1 cellular context compared by ENCODE assay signal in the genomic region with DNA sequence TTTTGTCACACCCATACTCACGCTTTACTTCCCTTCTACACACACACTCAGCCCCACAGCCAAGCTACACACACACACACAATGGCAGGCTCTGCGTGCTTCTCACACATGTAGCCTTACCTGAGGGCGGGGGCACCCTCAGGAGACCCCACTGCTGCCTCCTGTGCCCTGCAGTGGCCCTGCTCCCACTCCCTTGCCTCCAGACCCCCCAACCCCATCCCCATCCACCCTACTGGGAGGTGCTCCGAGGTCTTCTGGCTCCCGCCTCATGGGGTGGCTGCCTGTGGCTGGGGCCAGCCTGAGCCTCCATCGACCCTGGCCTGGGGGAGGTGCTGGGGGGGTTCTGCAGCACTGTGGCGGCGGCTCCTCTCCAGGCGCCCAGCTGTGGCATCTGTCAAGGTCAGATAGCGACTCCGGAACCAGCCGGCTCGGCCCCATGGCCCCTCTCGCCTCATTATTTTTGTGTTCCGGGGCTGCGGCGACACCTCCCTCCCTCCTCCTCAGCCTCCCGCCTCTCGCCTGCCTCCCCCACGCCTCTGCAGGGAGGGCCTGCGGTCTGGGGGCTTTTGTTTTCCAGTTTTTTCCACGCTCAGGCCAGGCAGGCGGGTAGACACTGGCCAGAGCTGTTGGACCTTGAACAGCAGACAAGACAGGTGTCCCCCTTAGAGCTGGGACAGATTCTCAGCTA.
A peak's percentile ranks its signal among the peaks of the same experiment; 100 is the strongest.
TF ChIP-seq lines count a peak whose summit lies in the region.

No MANE protein-coding gene starts in this region.

TF ChIP-seq in HepG2, 621 proteins besides CTCF, POLR2A, EP300 and RAD21 (continued from another document and continues in another):
- TF ChIP-seq, protein P1, sequence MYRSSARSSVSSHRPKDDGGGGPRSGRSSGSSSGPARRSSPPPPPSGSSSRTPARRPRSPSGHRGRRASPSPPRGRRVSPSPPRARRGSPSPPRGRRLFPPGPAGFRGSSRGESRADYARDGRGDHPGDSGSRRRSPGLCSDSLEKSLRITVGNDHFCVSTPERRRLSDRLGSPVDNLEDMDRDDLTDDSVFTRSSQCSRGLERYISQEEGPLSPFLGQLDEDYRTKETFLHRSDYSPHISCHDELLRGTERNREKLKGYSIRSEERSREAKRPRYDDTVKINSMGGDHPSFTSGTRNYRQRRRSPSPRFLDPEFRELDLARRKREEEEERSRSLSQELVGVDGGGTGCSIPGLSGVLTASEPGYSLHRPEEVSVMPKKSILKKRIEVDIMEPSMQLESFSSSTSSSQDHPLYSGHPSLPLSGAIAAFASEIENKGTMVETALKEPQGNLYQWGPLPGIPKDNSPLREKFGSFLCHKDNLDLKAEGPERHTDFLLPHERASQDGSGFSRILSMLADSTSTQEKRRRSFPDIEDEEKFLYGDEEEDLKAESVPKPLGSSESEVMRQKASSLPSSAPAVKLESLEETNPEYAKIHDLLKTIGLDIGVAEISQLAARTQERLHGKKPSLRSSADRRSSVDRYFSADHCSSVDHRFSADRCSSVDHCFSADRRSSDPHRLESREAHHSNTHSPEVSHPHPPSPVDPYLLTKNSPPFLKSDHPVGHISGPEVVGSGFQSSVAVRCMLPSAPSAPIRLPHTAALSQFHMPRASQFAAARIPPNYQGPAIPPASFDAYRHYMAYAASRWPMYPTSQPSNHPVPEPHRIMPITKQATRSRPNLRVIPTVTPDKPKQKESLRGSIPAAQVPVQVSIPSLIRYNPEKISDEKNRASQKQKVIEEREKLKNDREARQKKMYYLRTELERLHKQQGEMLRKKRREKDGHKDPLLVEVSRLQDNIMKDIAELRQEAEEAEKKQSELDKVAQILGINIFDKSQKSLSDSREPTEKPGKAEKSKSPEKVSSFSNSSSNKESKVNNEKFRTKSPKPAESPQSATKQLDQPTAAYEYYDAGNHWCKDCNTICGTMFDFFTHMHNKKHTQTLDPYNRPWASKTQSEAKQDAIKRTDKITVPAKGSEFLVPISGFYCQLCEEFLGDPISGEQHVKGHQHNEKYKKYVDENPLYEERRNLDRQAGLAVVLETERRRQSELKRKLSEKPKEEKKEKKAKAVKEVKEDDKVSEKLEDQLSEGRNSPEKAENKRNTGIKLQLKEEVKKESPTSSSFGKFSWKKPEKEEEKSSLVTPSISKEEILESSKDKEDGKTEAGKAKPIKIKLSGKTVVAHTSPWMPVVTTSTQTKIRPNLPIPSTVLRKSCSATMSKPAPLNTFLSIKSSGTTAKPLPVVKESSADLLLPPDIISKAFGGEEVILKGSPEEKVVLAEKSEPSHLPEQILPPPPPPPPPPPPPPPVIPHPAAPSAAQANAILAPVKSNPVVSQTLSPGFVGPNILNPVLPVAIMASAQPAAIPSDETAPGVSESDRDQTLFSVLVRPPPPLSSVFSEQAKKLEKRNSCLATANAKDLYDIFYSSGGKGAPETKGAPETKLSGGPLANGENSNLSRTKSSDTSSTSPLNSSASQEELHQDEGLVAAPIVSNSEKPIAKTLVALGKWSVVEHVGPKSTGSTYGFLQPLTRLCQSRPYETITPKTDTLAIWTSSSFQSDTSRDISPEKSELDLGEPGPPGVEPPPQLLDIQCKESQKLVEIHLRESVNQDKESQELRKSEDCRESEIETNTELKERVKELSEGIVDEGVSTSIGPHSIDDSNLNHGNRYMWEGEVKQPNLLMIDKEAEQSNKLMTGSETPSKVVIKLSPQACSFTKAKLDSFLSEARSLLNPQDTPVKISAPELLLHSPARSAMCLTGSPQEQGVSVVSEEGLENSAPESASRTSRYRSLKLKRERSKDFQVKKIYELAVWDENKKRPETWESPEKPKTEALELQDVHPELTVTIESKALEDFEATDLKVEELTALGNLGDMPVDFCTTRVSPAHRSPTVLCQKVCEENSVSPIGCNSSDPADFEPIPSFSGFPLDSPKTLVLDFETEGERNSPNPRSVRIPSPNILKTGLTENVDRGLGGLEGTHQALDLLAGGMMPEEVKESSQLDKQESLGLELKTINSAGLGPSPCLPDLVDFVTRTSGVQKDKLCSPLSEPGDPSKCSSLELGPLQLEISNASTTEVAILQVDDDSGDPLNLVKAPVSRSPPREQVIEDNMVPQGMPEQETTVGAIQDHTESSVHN (CRISPR knock-in tag; IDR thresholded peaks at IDR 0.05) = no peak
- TF ChIP-seq ZSCAN21 (CRISPR knock-in tag; IDR thresholded peaks at IDR 0.05; ENCODE audit: borderline replicate concordance) = no peak; the same call in 1 of the 2 replicates
- TF ChIP-seq TEAD2 (CRISPR knock-in tag; IDR thresholded peaks at IDR 0.05) = no peak
- peak; percentile 76; the same call in 1 of the 2 replicates for TF ChIP-seq ZSCAN25 (CRISPR knock-in tag; IDR thresholded peaks at IDR 0.05)
- no peak for TF ChIP-seq FOXJ3 (CRISPR knock-in tag; IDR thresholded peaks at IDR 0.05; ENCODE audit: borderline replicate concordance)
- TF ChIP-seq, protein P2, sequence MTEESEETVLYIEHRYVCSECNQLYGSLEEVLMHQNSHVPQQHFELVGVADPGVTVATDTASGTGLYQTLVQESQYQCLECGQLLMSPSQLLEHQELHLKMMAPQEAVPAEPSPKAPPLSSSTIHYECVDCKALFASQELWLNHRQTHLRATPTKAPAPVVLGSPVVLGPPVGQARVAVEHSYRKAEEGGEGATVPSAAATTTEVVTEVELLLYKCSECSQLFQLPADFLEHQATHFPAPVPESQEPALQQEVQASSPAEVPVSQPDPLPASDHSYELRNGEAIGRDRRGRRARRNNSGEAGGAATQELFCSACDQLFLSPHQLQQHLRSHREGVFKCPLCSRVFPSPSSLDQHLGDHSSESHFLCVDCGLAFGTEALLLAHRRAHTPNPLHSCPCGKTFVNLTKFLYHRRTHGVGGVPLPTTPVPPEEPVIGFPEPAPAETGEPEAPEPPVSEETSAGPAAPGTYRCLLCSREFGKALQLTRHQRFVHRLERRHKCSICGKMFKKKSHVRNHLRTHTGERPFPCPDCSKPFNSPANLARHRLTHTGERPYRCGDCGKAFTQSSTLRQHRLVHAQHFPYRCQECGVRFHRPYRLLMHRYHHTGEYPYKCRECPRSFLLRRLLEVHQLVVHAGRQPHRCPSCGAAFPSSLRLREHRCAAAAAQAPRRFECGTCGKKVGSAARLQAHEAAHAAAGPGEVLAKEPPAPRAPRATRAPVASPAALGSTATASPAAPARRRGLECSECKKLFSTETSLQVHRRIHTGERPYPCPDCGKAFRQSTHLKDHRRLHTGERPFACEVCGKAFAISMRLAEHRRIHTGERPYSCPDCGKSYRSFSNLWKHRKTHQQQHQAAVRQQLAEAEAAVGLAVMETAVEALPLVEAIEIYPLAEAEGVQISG (CRISPR knock-in tag; IDR thresholded peaks at IDR 0.05) = peak; percentile 39; the same call in 1 of the 2 replicates
- TF ChIP-seq ZNF30 (CRISPR knock-in tag; IDR thresholded peaks at IDR 0.05) = no peak
- TF ChIP-seq, protein P3, sequence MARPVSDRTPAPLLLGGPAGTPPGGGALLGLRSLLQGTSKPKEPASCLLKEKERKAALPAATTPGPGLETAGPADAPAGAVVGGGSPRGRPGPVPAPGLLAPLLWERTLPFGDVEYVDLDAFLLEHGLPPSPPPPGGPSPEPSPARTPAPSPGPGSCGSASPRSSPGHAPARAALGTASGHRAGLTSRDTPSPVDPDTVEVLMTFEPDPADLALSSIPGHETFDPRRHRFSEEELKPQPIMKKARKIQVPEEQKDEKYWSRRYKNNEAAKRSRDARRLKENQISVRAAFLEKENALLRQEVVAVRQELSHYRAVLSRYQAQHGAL (CRISPR knock-in tag; IDR thresholded peaks at IDR 0.05; ENCODE audit: not compliant biosample characterization) = no peak
- TF ChIP-seq, protein P4, sequence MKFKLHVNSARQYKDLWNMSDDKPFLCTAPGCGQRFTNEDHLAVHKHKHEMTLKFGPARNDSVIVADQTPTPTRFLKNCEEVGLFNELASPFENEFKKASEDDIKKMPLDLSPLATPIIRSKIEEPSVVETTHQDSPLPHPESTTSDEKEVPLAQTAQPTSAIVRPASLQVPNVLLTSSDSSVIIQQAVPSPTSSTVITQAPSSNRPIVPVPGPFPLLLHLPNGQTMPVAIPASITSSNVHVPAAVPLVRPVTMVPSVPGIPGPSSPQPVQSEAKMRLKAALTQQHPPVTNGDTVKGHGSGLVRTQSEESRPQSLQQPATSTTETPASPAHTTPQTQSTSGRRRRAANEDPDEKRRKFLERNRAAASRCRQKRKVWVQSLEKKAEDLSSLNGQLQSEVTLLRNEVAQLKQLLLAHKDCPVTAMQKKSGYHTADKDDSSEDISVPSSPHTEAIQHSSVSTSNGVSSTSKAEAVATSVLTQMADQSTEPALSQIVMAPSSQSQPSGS (CRISPR knock-in tag; IDR thresholded peaks at IDR 0.05) = no peak
- 0 out of 2 replicates have a peak, but pooled peaks have one; percentile 61 for TF ChIP-seq ATF7-NPFF (CRISPR knock-in tag; IDR thresholded peaks at IDR 0.05; ENCODE audit: low read depth)
- TF ChIP-seq, protein P5, sequence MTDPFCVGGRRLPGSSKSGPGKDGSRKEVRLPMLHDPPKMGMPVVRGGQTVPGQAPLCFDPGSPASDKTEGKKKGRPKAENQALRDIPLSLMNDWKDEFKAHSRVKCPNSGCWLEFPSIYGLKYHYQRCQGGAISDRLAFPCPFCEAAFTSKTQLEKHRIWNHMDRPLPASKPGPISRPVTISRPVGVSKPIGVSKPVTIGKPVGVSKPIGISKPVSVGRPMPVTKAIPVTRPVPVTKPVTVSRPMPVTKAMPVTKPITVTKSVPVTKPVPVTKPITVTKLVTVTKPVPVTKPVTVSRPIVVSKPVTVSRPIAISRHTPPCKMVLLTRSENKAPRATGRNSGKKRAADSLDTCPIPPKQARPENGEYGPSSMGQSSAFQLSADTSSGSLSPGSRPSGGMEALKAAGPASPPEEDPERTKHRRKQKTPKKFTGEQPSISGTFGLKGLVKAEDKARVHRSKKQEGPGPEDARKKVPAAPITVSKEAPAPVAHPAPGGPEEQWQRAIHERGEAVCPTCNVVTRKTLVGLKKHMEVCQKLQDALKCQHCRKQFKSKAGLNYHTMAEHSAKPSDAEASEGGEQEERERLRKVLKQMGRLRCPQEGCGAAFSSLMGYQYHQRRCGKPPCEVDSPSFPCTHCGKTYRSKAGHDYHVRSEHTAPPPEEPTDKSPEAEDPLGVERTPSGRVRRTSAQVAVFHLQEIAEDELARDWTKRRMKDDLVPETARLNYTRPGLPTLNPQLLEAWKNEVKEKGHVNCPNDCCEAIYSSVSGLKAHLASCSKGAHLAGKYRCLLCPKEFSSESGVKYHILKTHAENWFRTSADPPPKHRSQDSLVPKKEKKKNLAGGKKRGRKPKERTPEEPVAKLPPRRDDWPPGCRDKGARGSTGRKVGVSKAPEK (CRISPR knock-in tag; IDR thresholded peaks at IDR 0.05; ENCODE audit: borderline replicate concordance) = no peak
- TF ChIP-seq MIXL1 (CRISPR knock-in tag; IDR thresholded peaks at IDR 0.05) = 0 out of 2 replicates have a peak, but pooled peaks have one; percentile 21
- TF ChIP-seq SMARCC2 (IDR thresholded peaks at IDR 0.05) = no peak
- 0 out of 2 replicates have a peak, but pooled peaks have one; percentile 53 for TF ChIP-seq ZNF564 (CRISPR knock-in tag; IDR thresholded peaks at IDR 0.05)
- TF ChIP-seq, protein P6, sequence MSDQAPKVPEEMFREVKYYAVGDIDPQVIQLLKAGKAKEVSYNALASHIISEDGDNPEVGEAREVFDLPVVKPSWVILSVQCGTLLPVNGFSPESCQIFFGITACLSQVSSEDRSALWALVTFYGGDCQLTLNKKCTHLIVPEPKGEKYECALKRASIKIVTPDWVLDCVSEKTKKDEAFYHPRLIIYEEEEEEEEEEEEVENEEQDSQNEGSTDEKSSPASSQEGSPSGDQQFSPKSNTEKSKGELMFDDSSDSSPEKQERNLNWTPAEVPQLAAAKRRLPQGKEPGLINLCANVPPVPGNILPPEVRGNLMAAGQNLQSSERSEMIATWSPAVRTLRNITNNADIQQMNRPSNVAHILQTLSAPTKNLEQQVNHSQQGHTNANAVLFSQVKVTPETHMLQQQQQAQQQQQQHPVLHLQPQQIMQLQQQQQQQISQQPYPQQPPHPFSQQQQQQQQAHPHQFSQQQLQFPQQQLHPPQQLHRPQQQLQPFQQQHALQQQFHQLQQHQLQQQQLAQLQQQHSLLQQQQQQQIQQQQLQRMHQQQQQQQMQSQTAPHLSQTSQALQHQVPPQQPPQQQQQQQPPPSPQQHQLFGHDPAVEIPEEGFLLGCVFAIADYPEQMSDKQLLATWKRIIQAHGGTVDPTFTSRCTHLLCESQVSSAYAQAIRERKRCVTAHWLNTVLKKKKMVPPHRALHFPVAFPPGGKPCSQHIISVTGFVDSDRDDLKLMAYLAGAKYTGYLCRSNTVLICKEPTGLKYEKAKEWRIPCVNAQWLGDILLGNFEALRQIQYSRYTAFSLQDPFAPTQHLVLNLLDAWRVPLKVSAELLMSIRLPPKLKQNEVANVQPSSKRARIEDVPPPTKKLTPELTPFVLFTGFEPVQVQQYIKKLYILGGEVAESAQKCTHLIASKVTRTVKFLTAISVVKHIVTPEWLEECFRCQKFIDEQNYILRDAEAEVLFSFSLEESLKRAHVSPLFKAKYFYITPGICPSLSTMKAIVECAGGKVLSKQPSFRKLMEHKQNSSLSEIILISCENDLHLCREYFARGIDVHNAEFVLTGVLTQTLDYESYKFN (CRISPR knock-in tag; conservative IDR thresholded peaks at IDR 0.05) = peak; percentile 74
- no peak for TF ChIP-seq NR3C1 (CRISPR knock-in tag; IDR thresholded peaks at IDR 0.05)
- no peak for TF ChIP-seq LCORL (IDR thresholded peaks at IDR 0.05)
- peak; percentile 64 for TF ChIP-seq LCORL (CRISPR knock-in tag; IDR thresholded peaks at IDR 0.05)
